1 cellular context compared by ENCODE assay signal in genomic region chr14:80965041-80965440, GRCh38.
TF ChIP-seq lines count a peak whose summit lies in the region.

No MANE protein-coding gene starts in this region.

TF ChIP-seq in H1, 55 proteins besides CTCF, POLR2A, EP300 and RAD21:
- TF ChIP-seq YY1 (IDR thresholded peaks at IDR 0.05; ENCODE audit: low read depth, low read length) (no peak), KDM1A (IDR thresholded peaks at IDR 0.05; ENCODE audit: borderline replicate concordance, low read length) (no peak), TCF12 (IDR thresholded peaks at IDR 0.05; ENCODE audit: low read depth, low read length) (no peak), ATF3 (IDR thresholded peaks at IDR 0.05; ENCODE audit: insufficient read depth, low read depth, low read length) (no peak), SUZ12 (IDR thresholded peaks at IDR 0.05; ENCODE audit: low read length) (no peak), BCL11A (IDR thresholded peaks at IDR 0.05; ENCODE audit: low read depth in 2 of 2, low read length in 2 of 2) (no peak), RNF2 (IDR thresholded peaks at IDR 0.05; ENCODE audit: borderline replicate concordance, low read depth, low read length, missing control alignments, poor library complexity, severe bottlenecking) (no peak), TAF1 (IDR thresholded peaks at IDR 0.05; ENCODE audit: low read depth, low read length) (no peak), SIX5 (IDR thresholded peaks at IDR 0.05; ENCODE audit: low read depth, low read length) (no peak), BRCA1 (IDR thresholded peaks at IDR 0.05; ENCODE audit: low read depth, low read length) (no peak), NRF1 (IDR thresholded peaks at IDR 0.05; ENCODE audit: low read depth, low read length) (no peak), SIRT6 (IDR thresholded peaks at IDR 0.05; ENCODE audit: low read length) (no peak), POU5F1 (IDR thresholded peaks at IDR 0.05; ENCODE audit: low read depth, low read length) (no peak), JUN (IDR thresholded peaks at IDR 0.05; ENCODE audit: low read depth, low read length) (no peak)
